ENCODE assay signal across 8 cellular contexts in the genomic region with DNA sequence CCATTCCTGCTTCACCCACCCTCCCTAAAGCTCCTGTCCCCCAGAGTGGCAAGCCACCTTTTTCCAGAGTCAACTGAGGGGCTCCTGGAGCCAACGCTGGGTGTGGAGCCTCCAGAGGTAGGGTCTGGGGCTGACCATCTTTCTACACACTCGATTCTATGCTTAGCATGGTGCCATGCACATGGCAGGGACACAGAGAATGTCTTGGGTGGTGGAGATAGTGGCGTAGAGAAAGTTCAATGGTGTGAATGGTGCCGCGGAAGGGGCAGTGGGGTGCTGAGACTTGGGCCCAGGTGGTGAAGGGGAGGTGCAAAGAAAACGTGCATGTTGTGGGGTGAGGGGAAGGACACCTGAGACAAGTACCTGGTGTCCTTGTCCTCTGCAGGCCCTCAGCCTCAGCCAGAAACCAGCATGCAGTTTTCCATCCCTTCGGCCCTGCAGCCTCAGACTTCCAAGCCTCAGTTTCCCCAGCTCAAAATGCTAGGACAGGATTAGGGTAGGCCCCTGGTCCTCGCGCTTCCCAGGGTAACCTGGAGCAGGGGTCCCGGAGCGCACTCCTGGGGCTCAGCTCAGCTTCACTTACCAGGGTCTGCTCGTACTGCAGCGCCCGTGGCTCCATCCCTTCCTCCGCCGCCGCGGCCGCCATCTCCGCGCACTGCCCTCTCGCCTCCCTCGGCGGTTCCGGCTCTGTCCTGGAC. TPM values are rescaled to one million over a fixed set of nuclear protein-coding genes. Genes with fewer than 3 reads are reported as not detected.
A peak's percentile ranks its signal among the peaks of the same experiment; 100 is the strongest.
DNase-seq lines count a peak whose midpoint lies in the region; ATAC-seq, FAIRE-seq and TF ChIP-seq lines count a peak whose summit lies in the region.

No MANE protein-coding gene starts in this region.

- H3K36me3 Mint-ChIP-seq in Caco-2 (ENCODE audit: insufficient read depth, unreplicated experiment) = peaks cover 29% of the 10 kb centered on the region
- peaks cover 21% of the 10 kb centered on the region for H3K36me3 Mint-ChIP-seq in activated T-helper 2 cell treated with anti-CD3 and anti-CD28 coated beads, Interferon-gamma antibody, Interleukin-2, Interleukin-4, amounts not matched to agents 10 μg/mL and 5 μg/mL and 100 μg/mL, durations not matched to agents 14 hours and 24 hours and 36 hours (ENCODE audit: low read depth)

- H3K79me2 ChIP-seq in keratinocyte (ENCODE audit: control insufficient read depth, insufficient read depth, low read length) = peaks cover 20% of the 10 kb centered on the region

- H3K9me3 Mint-ChIP-seq in Caco-2 (ENCODE audit: unreplicated experiment) = no peaks in the 10 kb centered on the region
- no peaks in the 10 kb centered on the region for H3K9me3 Mint-ChIP-seq in activated T-helper 2 cell treated with anti-CD3 and anti-CD28 coated beads, Interferon-gamma antibody, Interleukin-2, Interleukin-4, amounts not matched to agents 10 μg/mL and 5 μg/mL and 100 μg/mL, durations not matched to agents 14 hours and 24 hours and 36 hours

- peak overlapping the region; percentile 64 for H2AFZ ChIP-seq in keratinocyte (ENCODE audit: control insufficient read depth, low read length)

- H3K36me3 ChIP-seq in Caco-2 (ENCODE audit: control insufficient read depth, insufficient read depth, low read length) = 0 out of 2 replicates have a peak, but pooled peaks cover 1% of the 10 kb centered on the region
- H3K36me3 ChIP-seq in keratinocyte (ENCODE audit: control insufficient read depth in 2 of 2, extremely low read depth in 1 of 2, insufficient read depth in 2 of 2, low read length in 2 of 2) = peaks cover 8 to 9% of the 10 kb centered on the region in 2 experiments
- peaks cover 11% of the 10 kb centered on the region for H3K36me3 ChIP-seq in suprapubic skin

- H3K9me1 ChIP-seq in keratinocyte (ENCODE audit: control insufficient read depth, extremely low read depth, insufficient read depth, low read length) = no peaks in the 10 kb centered on the region

- DNase-seq in Caco-2 (peak in 1 of 2 experiments; percentile 37), keratinocyte (ENCODE audit: low read depth, low spot score) (no peak), suprapubic skin (ENCODE audit: low spot score in 2 of 2) (peak in 1 of 2 donors; percentile 73), GM03348 (ENCODE audit: low spot score) (no peak), cerebellar cortex (ENCODE audit: low spot score) (no peak)
- no peak for DNase-seq in activated T-helper 2 cell treated with anti-CD3 and anti-CD28 coated beads, Interferon-gamma antibody, Interleukin-2, Interleukin-4, amounts not matched to agents 10 μg/mL and 5 μg/mL and 100 μg/mL, durations not matched to agents 14 hours and 24 hours and 36 hours (ENCODE audit: low spot score)

- H3K27me3 ChIP-seq in Caco-2 (replicated peaks; ENCODE audit: control insufficient read depth, insufficient read depth, low read length) = no peaks in the 10 kb centered on the region; the same call in 1 of the 2 replicates
- no peaks in the 10 kb centered on the region for H3K27me3 ChIP-seq in keratinocyte (ENCODE audit: control insufficient read depth, extremely low read depth, insufficient read depth, low read length)
- H3K27me3 ChIP-seq in suprapubic skin = no peaks in the 10 kb centered on the region

- dilution Hi-C loops in keratinocyte (cut with MboI; ENCODE audit: extremely low pct_ligation_motif_present, low sequenced_read_pairs) = no loop called here

- peak overlapping the region; percentile 74 for H3K4me3 ChIP-seq in Caco-2 (ENCODE audit: low read depth, low read length)
- H3K4me3 ChIP-seq in keratinocyte (ENCODE audit: control insufficient read depth in 2 of 3, extremely low read depth in 1 of 3, insufficient read depth in 2 of 3, low read depth in 1 of 3, low read length in 3 of 3) = peak overlapping the region; percentile 59 to 97 (median 95)
- peak overlapping the region; percentile 64 for H3K4me3 ChIP-seq in suprapubic skin

- no peak for FAIRE-seq in keratinocyte (lab: Jason Lieb, UNC)

- H3K27me3 Mint-ChIP-seq in Caco-2 (ENCODE audit: insufficient read depth, unreplicated experiment) = no peaks in the 10 kb centered on the region
- no peaks in the 10 kb centered on the region for H3K27me3 Mint-ChIP-seq in activated T-helper 2 cell treated with anti-CD3 and anti-CD28 coated beads, Interferon-gamma antibody, Interleukin-2, Interleukin-4, amounts not matched to agents 10 μg/mL and 5 μg/mL and 100 μg/mL, durations not matched to agents 14 hours and 24 hours and 36 hours (ENCODE audit: low read depth)

- WGBS in suprapubic skin = 27% methylated on average over 9 of the region's 25 CpGs

- peak overlapping the region; percentile 83 for H3K9ac ChIP-seq in keratinocyte (ENCODE audit: control insufficient read depth, extremely low read depth, insufficient read depth, low read length)

- no peaks in the 10 kb centered on the region for H3K9me3 ChIP-seq in Caco-2
- H3K9me3 ChIP-seq in keratinocyte (ENCODE audit: control insufficient read depth, low read depth, low read length) = no peaks in the 10 kb centered on the region
- no peaks in the 10 kb centered on the region for H3K9me3 ChIP-seq in suprapubic skin

- no peak for TF ChIP-seq POLR2A in suprapubic skin (IDR thresholded peaks at IDR 0.05)

- CTCF ChIA-PET in Caco-2 (lab: Charles Lee) = interaction anchor here (1.3 to 1.7 kb wide), 3 partner anchors 10 to 200 kb away, joined by 4 to 5 read pairs (median 5); a partner anchor contains a TSS

- H3K4me3 Mint-ChIP-seq in Caco-2 (ENCODE audit: unreplicated experiment) = peak overlapping the region; percentile 97
- peak overlapping the region; percentile 83 for H3K4me3 Mint-ChIP-seq in activated T-helper 2 cell treated with anti-CD3 and anti-CD28 coated beads, Interferon-gamma antibody, Interleukin-2, Interleukin-4, amounts not matched to agents 10 μg/mL and 5 μg/mL and 100 μg/mL, durations not matched to agents 14 hours and 24 hours and 36 hours (ENCODE audit: low read depth)

- peaks cover 6% of the 10 kb centered on the region; the same call in 1 of the 2 replicates for H3K4me1 ChIP-seq in Caco-2
- peaks cover 22% of the 10 kb centered on the region for H3K4me1 ChIP-seq in keratinocyte (ENCODE audit: control insufficient read depth, extremely low read depth, insufficient read depth, low read length)
- peaks cover 38% of the 10 kb centered on the region for H3K4me1 ChIP-seq in suprapubic skin

- BruUV-seq in Caco-2 (replicated peaks; lab: Mats Ljungman, UMichigan) = TSS peak; percentile 26

- H4K20me1 ChIP-seq in keratinocyte (ENCODE audit: control insufficient read depth, extremely low read depth, insufficient read depth, low read length) = no peaks in the 10 kb centered on the region

- peak; percentile 0 for ATAC-seq in HG02610 (IDR thresholded peaks at IDR 0.05; ENCODE audit: unreplicated experiment)
- ATAC-seq in GM19351 (IDR thresholded peaks at IDR 0.05; ENCODE audit: unreplicated experiment) = no peak

- POLR2A ChIA-PET in Caco-2 (lab: Charles Lee) = interaction anchor here (1.0 kb wide), 1 partner anchor 15 kb away, joined by 3 read pairs; no protein-coding TSS in a partner anchor

- no peak for TF ChIP-seq EP300 in suprapubic skin (IDR thresholded peaks at IDR 0.05)

- peak overlapping the region; percentile 79 for H3K27ac Mint-ChIP-seq in Caco-2 (ENCODE audit: unreplicated experiment)
- peak overlapping the region; percentile 71 for H3K27ac Mint-ChIP-seq in activated T-helper 2 cell treated with anti-CD3 and anti-CD28 coated beads, Interferon-gamma antibody, Interleukin-2, Interleukin-4, amounts not matched to agents 10 μg/mL and 5 μg/mL and 100 μg/mL, durations not matched to agents 14 hours and 24 hours and 36 hours

- intact Hi-C loops in Caco-2 (cut with micrococcal nuclease; ENCODE audit: unreplicated experiment) = loop anchor here (1.0 kb wide), 1 partner anchor 16 kb away; no protein-coding TSS in a partner anchor
- intact Hi-C loops in activated T-helper 2 cell treated with anti-CD3 and anti-CD28 coated beads, Interferon-gamma antibody, Interleukin-2, Interleukin-4, amounts not matched to agents 10 μg/mL and 5 μg/mL and 100 μg/mL, durations not matched to agents 14 hours and 24 hours and 36 hours (cut with micrococcal nuclease) = loop anchor here (5.0 kb wide), 1 partner anchor 351 kb away; a partner anchor contains a TSS

- H3K4me2 ChIP-seq in keratinocyte (ENCODE audit: control insufficient read depth, extremely low read depth, insufficient read depth, low read depth, low read length) = peak overlapping the region; percentile 74

- H3K4me1 Mint-ChIP-seq in Caco-2 (ENCODE audit: low read depth, unreplicated experiment) = peaks cover 11% of the 10 kb centered on the region
- peaks cover 14% of the 10 kb centered on the region for H3K4me1 Mint-ChIP-seq in activated T-helper 2 cell treated with anti-CD3 and anti-CD28 coated beads, Interferon-gamma antibody, Interleukin-2, Interleukin-4, amounts not matched to agents 10 μg/mL and 5 μg/mL and 100 μg/mL, durations not matched to agents 14 hours and 24 hours and 36 hours (ENCODE audit: low read depth)

- TF ChIP-seq CTCF in Caco-2 (IDR thresholded peaks at IDR 0.05; ENCODE audit: insufficient read depth in 1 of 2, low read depth in 1 of 2, low read length in 1 of 2, severe bottlenecking in 1 of 2, unreplicated experiment in 1 of 2) (no peak), keratinocyte (optimal IDR thresholded peaks at IDR 0.05 in 1 of 3, IDR thresholded peaks at IDR 0.05 in 1 of 3, conservative IDR thresholded peaks at IDR 0.05 in 1 of 3; ENCODE audit: extremely low read depth in 1 of 3, insufficient read depth in 2 of 3, low read length in 3 of 3) (no peak), suprapubic skin (IDR thresholded peaks at IDR 0.05) (no peak)

- H3K27ac ChIP-seq in keratinocyte (ENCODE audit: control insufficient read depth, insufficient read depth, low read length) = peak overlapping the region; percentile 82
- H3K27ac ChIP-seq in suprapubic skin = peak overlapping the region; percentile 98

RNA-seq across cellular contexts. Expression of a gene that starts 0.4 kb away (rescaled TPM):
- total RNA-seq in Caco-2 (2022) (23.0 and 28.6 TPM in 2 replicates), suprapubic skin (1 to 10 TPM; 2.1 to 7.9 (median 3.5) TPM)
- total RNA-seq in activated T-helper 2 cell treated with anti-CD3 and anti-CD28 coated beads, Interferon-gamma antibody, Interleukin-2, Interleukin-4, amounts not matched to agents 10 μg/mL and 5 μg/mL and 100 μg/mL, durations not matched to agents 14 hours and 24 hours and 36 hours = 6.9 and 9.6 TPM in 2 replicates
- 3.1 to 3.3 TPM (median 3.2 TPM) in 3 replicates for polyA plus RNA-seq in keratinocyte
- polyA plus RNA-seq in keratinocyte (2011; ENCODE audit: low read depth) = 2.0 TPM
- 1.2 and 1.7 TPM in 2 replicates for polyA plus RNA-seq in keratinocyte (2011; cell fraction: cytosol; rRNA removed)
- polyA plus RNA-seq in keratinocyte (2011; cell fraction: nucleus; rRNA removed) = 9.8 and 12.7 TPM in 2 replicates
- polyA plus RNA-seq in keratinocyte (2012; ENCODE audit: low replicate concordance) = 1.7 and 2.6 TPM in 2 replicates
- 4.9 to 11.4 TPM (median 5.6 TPM) in 3 replicates for polyA minus RNA-seq in keratinocyte
- 15.9 TPM for polyA minus RNA-seq in keratinocyte (2011; cell fraction: cytosol; rRNA and poly(A)+ RNA removed)
- polyA minus RNA-seq in keratinocyte (2011; cell fraction: nucleus; rRNA and poly(A)+ RNA removed) = 4.9 and 10.5 TPM in 2 replicates

RNA-seq across cellular contexts. Expression of a gene that starts 0.5 kb away (rescaled TPM):
- total RNA-seq in Caco-2 (2022) = 96.4 and 101 TPM in 2 replicates
- 150 and 155 TPM in 2 replicates for total RNA-seq in activated T-helper 2 cell treated with anti-CD3 and anti-CD28 coated beads, Interferon-gamma antibody, Interleukin-2, Interleukin-4, amounts not matched to agents 10 μg/mL and 5 μg/mL and 100 μg/mL, durations not matched to agents 14 hours and 24 hours and 36 hours
- 132 to 202 TPM (median 135 TPM) in 3 replicates for polyA plus RNA-seq in keratinocyte
- 34.8 TPM for polyA plus RNA-seq in keratinocyte (2011; ENCODE audit: low read depth)
- 122 and 127 TPM in 2 replicates for polyA plus RNA-seq in keratinocyte (2011; cell fraction: cytosol; rRNA removed)
- 263 and 367 TPM in 2 replicates for polyA plus RNA-seq in keratinocyte (2011; cell fraction: nucleus; rRNA removed)
- 80.1 and 82.0 TPM in 2 replicates for polyA plus RNA-seq in keratinocyte (2012; ENCODE audit: low replicate concordance)
- 33.1 to 71.8 TPM (median 37.7 TPM) in 3 replicates for polyA minus RNA-seq in keratinocyte
- polyA minus RNA-seq in keratinocyte (2011; cell fraction: cytosol; rRNA and poly(A)+ RNA removed) = 39.3 TPM
- 34.3 and 40.5 TPM in 2 replicates for polyA minus RNA-seq in keratinocyte (2011; cell fraction: nucleus; rRNA and poly(A)+ RNA removed)
- 100 to 1,000 TPM in 1 of 4 donors, 10 to 100 TPM in 3; 42.4 to 116 (median 66.2) TPM for total RNA-seq in suprapubic skin

RNA-seq across cellular contexts. Expression of a gene that starts 17.0 kb away (rescaled TPM):
- total RNA-seq in Caco-2 (2022) (1.4 and 1.6 TPM in 2 replicates), suprapubic skin (under 1 TPM in 1 of 4 donors, not detected in 3; 0.93 TPM)
- total RNA-seq in activated T-helper 2 cell treated with anti-CD3 and anti-CD28 coated beads, Interferon-gamma antibody, Interleukin-2, Interleukin-4, amounts not matched to agents 10 μg/mL and 5 μg/mL and 100 μg/mL, durations not matched to agents 14 hours and 24 hours and 36 hours = not detected in 2 replicates
- polyA plus RNA-seq in keratinocyte = not detected in 3 replicates
- not detected for polyA plus RNA-seq in keratinocyte (2011; ENCODE audit: low read depth)
- polyA plus RNA-seq in keratinocyte (2011; cell fraction: cytosol; rRNA removed) = not detected in 2 replicates
- polyA plus RNA-seq in keratinocyte (2011; cell fraction: nucleus; rRNA removed) = not detected in 2 replicates
- not detected in 2 replicates for polyA plus RNA-seq in keratinocyte (2012; ENCODE audit: low replicate concordance)
- not detected in 3 replicates for polyA minus RNA-seq in keratinocyte
- not detected for polyA minus RNA-seq in keratinocyte (2011; cell fraction: cytosol; rRNA and poly(A)+ RNA removed)
- polyA minus RNA-seq in keratinocyte (2011; cell fraction: nucleus; rRNA and poly(A)+ RNA removed) = not detected in 2 replicates

RNA-seq across cellular contexts. Expression of a gene that starts 18.9 kb away (rescaled TPM):
- total RNA-seq in Caco-2 (2022) (5.5 and 6.4 TPM in 2 replicates), suprapubic skin (10 to 100 TPM in 1 of 4 donors, 1 to 10 TPM in 3; 1.1 to 10.1 (median 4.2) TPM)
- 0.07 TPM in 1 of 2 replicates, not detected in the other for total RNA-seq in activated T-helper 2 cell treated with anti-CD3 and anti-CD28 coated beads, Interferon-gamma antibody, Interleukin-2, Interleukin-4, amounts not matched to agents 10 μg/mL and 5 μg/mL and 100 μg/mL, durations not matched to agents 14 hours and 24 hours and 36 hours
- not detected in 3 replicates for polyA plus RNA-seq in keratinocyte
- polyA plus RNA-seq in keratinocyte (2011; ENCODE audit: low read depth) = not detected
- not detected in 2 replicates for polyA plus RNA-seq in keratinocyte (2011; cell fraction: cytosol; rRNA removed)
- polyA plus RNA-seq in keratinocyte (2011; cell fraction: nucleus; rRNA removed) = 0.11 TPM in 1 of 2 replicates, not detected in the other
- not detected in 2 replicates for polyA plus RNA-seq in keratinocyte (2012; ENCODE audit: low replicate concordance)
- not detected in 3 replicates for polyA minus RNA-seq in keratinocyte
- polyA minus RNA-seq in keratinocyte (2011; cell fraction: cytosol; rRNA and poly(A)+ RNA removed) = not detected
- polyA minus RNA-seq in keratinocyte (2011; cell fraction: nucleus; rRNA and poly(A)+ RNA removed) = not detected in 2 replicates

RNA-seq across cellular contexts. Expression of a gene that starts 23.6 kb away (rescaled TPM):
- total RNA-seq in Caco-2 (2022) (6.1 and 6.7 TPM in 2 replicates), suprapubic skin (10 to 100 TPM; 54.4 to 77.9 (median 65.3) TPM)
- total RNA-seq in activated T-helper 2 cell treated with anti-CD3 and anti-CD28 coated beads, Interferon-gamma antibody, Interleukin-2, Interleukin-4, amounts not matched to agents 10 μg/mL and 5 μg/mL and 100 μg/mL, durations not matched to agents 14 hours and 24 hours and 36 hours = 12.6 and 13.9 TPM in 2 replicates
- 10.8 to 17.4 TPM (median 12.1 TPM) in 3 replicates for polyA plus RNA-seq in keratinocyte
- polyA plus RNA-seq in keratinocyte (2011; ENCODE audit: low read depth) = 8.9 TPM
- polyA plus RNA-seq in keratinocyte (2011; cell fraction: cytosol; rRNA removed) = 5.6 and 17.2 TPM in 2 replicates
- 16.2 and 17.3 TPM in 2 replicates for polyA plus RNA-seq in keratinocyte (2011; cell fraction: nucleus; rRNA removed)
- polyA plus RNA-seq in keratinocyte (2012; ENCODE audit: low replicate concordance) = 8.7 and 23.6 TPM in 2 replicates
- 7.2 to 17.9 TPM (median 7.8 TPM) in 3 replicates for polyA minus RNA-seq in keratinocyte
- 16.1 TPM for polyA minus RNA-seq in keratinocyte (2011; cell fraction: cytosol; rRNA and poly(A)+ RNA removed)
- polyA minus RNA-seq in keratinocyte (2011; cell fraction: nucleus; rRNA and poly(A)+ RNA removed) = 8.5 and 9.5 TPM in 2 replicates
